Comparison of ENCODE assay signal across 8 cellular contexts in the genomic region with DNA sequence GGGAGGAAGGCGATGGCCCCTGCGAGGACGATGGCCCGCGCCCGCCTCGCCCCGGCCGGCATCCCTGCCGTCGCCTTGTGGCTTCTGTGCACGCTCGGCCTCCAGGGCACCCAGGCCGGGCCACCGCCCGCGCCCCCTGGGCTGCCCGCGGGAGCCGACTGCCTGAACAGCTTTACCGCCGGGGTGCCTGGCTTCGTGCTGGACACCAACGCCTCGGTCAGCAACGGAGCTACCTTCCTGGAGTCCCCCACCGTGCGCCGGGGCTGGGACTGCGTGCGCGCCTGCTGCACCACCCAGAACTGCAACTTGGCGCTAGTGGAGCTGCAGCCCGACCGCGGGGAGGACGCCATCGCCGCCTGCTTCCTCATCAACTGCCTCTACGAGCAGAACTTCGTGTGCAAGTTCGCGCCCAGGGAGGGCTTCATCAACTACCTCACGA. TPM values are rescaled to one million over a fixed set of nuclear protein-coding genes. Genes with fewer than 3 reads are reported as not detected.
DNase-seq lines count a peak whose midpoint lies in the region; ATAC-seq and TF ChIP-seq lines count a peak whose summit lies in the region.

No MANE protein-coding gene starts in this region.

- peak; percentile 30 for DNase-seq in EL
- DNase-seq in NOMO-1 treated with DMSO at 0.1 percent for 48 hours (lab: John Stamatoyannopoulos, UW; ENCODE audit: unreplicated experiment) = peak; percentile 56
- peak; percentile 50 for DNase-seq in activated naive CD4-positive, alpha-beta T cell treated with anti-CD3 and anti-CD28 coated beads, Interleukin-2, amount 50 U/mL, for 16 hours
- peak; percentile 50 for DNase-seq in hepatocyte (ENCODE audit: low spot score)
- peak in 2 of 3 donors; percentile 22 to 32 for DNase-seq in stimulated activated CD4-positive, alpha-beta T cell treated with anti-CD3 and anti-CD28 coated beads, Interleukin-12 subunit alpha, Interleukin-12 subunit beta, amount 100 ng/mL, for 48 hours (ENCODE audit: low read depth in 2 of 3, low spot score in 1 of 3)
- DNase-seq in adrenal gland = no peak

- H3K9me2 ChIP-seq in hepatocyte (replicated peaks; ENCODE audit: insufficient read depth) = no peaks in the 10 kb centered on the region

- TF ChIP-seq CTCF in hepatocyte (IDR thresholded peaks at IDR 0.05; ENCODE audit: poor library complexity) (no peak), adrenal gland (IDR thresholded peaks at IDR 0.05) (no peak)

- H3K4me3 ChIP-seq in hepatocyte (peak overlapping the region; percentile 69), adrenal gland (peak overlapping the region in 2 of 4 donors; percentile 15 to 57)

- H3K79me2 ChIP-seq in hepatocyte = peaks cover 53% of the 10 kb centered on the region

- no peak for ATAC-seq in GM19395 (IDR thresholded peaks at IDR 0.05; ENCODE audit: unreplicated experiment)
- ATAC-seq in HG02588 (IDR thresholded peaks at IDR 0.05; ENCODE audit: unreplicated experiment) = no peak

- H3K27me3 ChIP-seq in hepatocyte (no peaks in the 10 kb centered on the region), adrenal gland (peaks cover 27% of the 10 kb centered on the region)

- H3K9me3 ChIP-seq in hepatocyte (ENCODE audit: low read depth) (no peaks in the 10 kb centered on the region), adrenal gland (replicated peaks in 1 of 3) (no peaks in the 10 kb centered on the region)

- intact Hi-C loops in adrenal gland (cut with DNase I) = no loop called here

- H3K4me1 ChIP-seq in hepatocyte (ENCODE audit: insufficient read depth) (peaks cover 8% of the 10 kb centered on the region), adrenal gland (replicated peaks in 1 of 2) (peaks cover 7 to 15% of the 10 kb centered on the region in 2 donors)

- H3K36me3 ChIP-seq in hepatocyte (replicated peaks; ENCODE audit: insufficient read depth, low read depth) = no peaks in the 10 kb centered on the region
- no peaks in the 10 kb centered on the region for H3K36me3 ChIP-seq in adrenal gland (replicated peaks in 1 of 2)

- H4K20me1 ChIP-seq in hepatocyte (ENCODE audit: insufficient read depth, poor library complexity, severe bottlenecking) = no peaks in the 10 kb centered on the region

- 3% methylated on average over 35 of the region's 44 CpGs for WGBS in hepatocyte (ENCODE audit: low lambda C conversion rate, missing lambda C conversion rate)
- WGBS in adrenal gland, 4 donors = 2 to 11% (median 2%) methylated on average over 5 to 44 of the region's 44 CpGs

- peak overlapping the region; percentile 83 for H2AFZ ChIP-seq in hepatocyte

- no peak for TF ChIP-seq POLR2A in adrenal gland (IDR thresholded peaks at IDR 0.05)

- H3K27ac ChIP-seq in hepatocyte (peak overlapping the region; percentile 96), adrenal gland (no peak overlapping the region)

- H3K4me2 ChIP-seq in hepatocyte = peak overlapping the region; percentile 90

RNA-seq across cellular contexts. Expression of gene SPINT1, which starts 0.7 kb away (rescaled TPM):
- total RNA-seq in hepatocyte (155 and 197 TPM in 2 replicates), adrenal gland (1 to 10 TPM in 6 of 8 donors, under 1 TPM in 2; 0.67 to 5.1 (median 1.6) TPM)
- polyA plus RNA-seq in hepatocyte (233 and 252 TPM in 2 replicates), adrenal gland (1 to 10 TPM in 2 of 3 donors, under 1 TPM in 1; 0.46 to 1.3 (median 1.1) TPM)

RNA-seq across cellular contexts. Expression of gene PPP1R14D, which starts 16.1 kb away (rescaled TPM):
- total RNA-seq in hepatocyte = 0.24 TPM in 1 of 2 replicates, not detected in the other
- polyA plus RNA-seq in hepatocyte = 0.47 TPM in 1 of 2 replicates, not detected in the other
- not detected for total RNA-seq in adrenal gland
- polyA plus RNA-seq in adrenal gland = not detected

RNA-seq across cellular contexts. Expression of gene RHOV, which starts 29.5 kb away (rescaled TPM):
- total RNA-seq in hepatocyte (1.2 and 1.7 TPM in 2 replicates), adrenal gland (under 1 TPM in 2 of 8 donors, not detected in 6; 0.11 to 0.34 TPM)
- polyA plus RNA-seq in hepatocyte (5.7 and 6.1 TPM in 2 replicates), adrenal gland (under 1 TPM in 2 of 3 donors, not detected in 1; 0.13 to 0.16 TPM)

RNA-seq across cellular contexts. Expression of gene DNAJC17, which starts 37.3 kb away (rescaled TPM):
- total RNA-seq in hepatocyte (18.3 and 36.5 TPM in 2 replicates), adrenal gland (10 to 100 TPM; 27.4 to 88.6 (median 39.4) TPM)
- polyA plus RNA-seq in hepatocyte (53.9 and 59.2 TPM in 2 replicates), adrenal gland (100 to 1,000 TPM in 2 of 3 donors, 10 to 100 TPM in 1; 33.0 to 174 (median 170) TPM)

RNA-seq across cellular contexts. Expression of gene ZFYVE19, which starts 37.7 kb away (rescaled TPM):
- total RNA-seq in hepatocyte (25.6 and 26.4 TPM in 2 replicates), adrenal gland (10 to 100 TPM; 11.0 to 35.1 (median 28.8) TPM)
- polyA plus RNA-seq in hepatocyte (23.8 and 25.4 TPM in 2 replicates), adrenal gland (10 to 100 TPM; 12.0 to 25.3 (median 24.1) TPM)

Comparison
In these comparisons a context has a peak if more than half of its experiments do, and no peak if none do; other contexts are left out.
1. DNase-seq: peak in EL (single experiment), NOMO-1 treated with DMSO at 0.1 percent for 48 hours (single experiment), activated naive CD4-positive, alpha-beta T cell treated with anti-CD3 and anti-CD28 coated beads, Interleukin-2, amount 50 U/mL, for 16 hours (single experiment), hepatocyte (single experiment) and stimulated activated CD4-positive, alpha-beta T cell treated with anti-CD3 and anti-CD28 coated beads, Interleukin-12 subunit alpha, Interleukin-12 subunit beta, amount 100 ng/mL, for 48 hours (2 of 3); none in adrenal gland (0 of 7).
2. RNA of gene SPINT1, which starts 0.7 kb away (total RNA-seq): 155 to 197 TPM in hepatocyte; 0.67 to 5.1 TPM in adrenal gland; every median in the first group is over 10 times any median in the second.